Comparison of ENCODE assay signal across 1 cellular context in genomic region chr19:54480048-54480447, GRCh38.
TF ChIP-seq lines count a peak whose summit lies in the region.

No MANE protein-coding gene starts in this region.

TF ChIP-seq in GM23338, 12 proteins besides CTCF, POLR2A, EP300 and RAD21 (continued from another document):
- TF ChIP-seq ETS1 (IDR thresholded peaks at IDR 0.05) (no peak), REST (IDR thresholded peaks at IDR 0.05; ENCODE audit: unreplicated experiment) (no peak), EZH2phosphoT487 (IDR thresholded peaks at IDR 0.05; ENCODE audit: unreplicated experiment) (no peak), CREB1 (CRISPR knock-in tag; IDR thresholded peaks at IDR 0.05; ENCODE audit: low read depth) (no peak), JUNB (IDR thresholded peaks at IDR 0.05; ENCODE audit: unreplicated experiment) (no peak), EZH2 (IDR thresholded peaks at IDR 0.05; ENCODE audit: low read depth, unreplicated experiment) (no peak), POLR2AphosphoS5 (IDR thresholded peaks at IDR 0.05; ENCODE audit: low read depth) (no peak), STAT1 (IDR thresholded peaks at IDR 0.05; ENCODE audit: unreplicated experiment) (no peak), ZNF462 (CRISPR knock-in tag; IDR thresholded peaks at IDR 0.05) (no peak)
